Comparison of ENCODE assay signal across 11 cellular contexts in the genomic region with DNA sequence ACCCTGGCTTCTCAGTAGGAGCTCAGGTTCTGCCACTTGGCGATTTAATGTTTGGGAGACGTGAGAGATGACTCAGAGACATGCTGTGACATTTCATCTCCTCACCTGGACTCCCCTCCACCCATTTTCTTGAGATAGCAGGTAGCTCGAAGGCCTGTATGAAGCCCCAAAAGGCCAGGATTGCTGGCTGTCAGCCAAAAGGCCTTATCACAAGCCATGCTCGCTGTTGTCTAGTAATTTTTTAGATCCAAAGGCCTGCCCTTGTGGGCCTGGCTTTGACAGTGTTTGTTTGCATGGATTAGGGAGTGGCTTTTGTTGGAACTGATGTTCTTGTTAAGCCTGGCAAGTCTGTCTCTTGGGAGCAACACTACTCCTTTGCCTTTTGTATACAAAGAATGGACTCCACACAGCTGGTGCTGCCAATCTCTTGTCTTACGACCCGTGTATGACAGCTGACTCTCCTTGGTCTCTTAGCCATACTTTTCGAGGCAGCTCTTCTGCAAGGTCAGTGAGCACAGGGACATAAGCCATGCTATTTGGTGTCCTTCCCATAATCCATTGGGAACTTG. TPM values are rescaled to one million over a fixed set of nuclear protein-coding genes. Genes with fewer than 3 reads are reported as not detected.
DNase-seq lines count a peak whose midpoint lies in the region; ATAC-seq and TF ChIP-seq lines count a peak whose summit lies in the region.
"Had no signal": no experiment of that assay in that cellular context is flagged by ENCODE, and none has a peak within 500 bp of the region (broad histone marks: within the 10 kb centered on the region; RNA-seq: fewer than 3 reads in every experiment).

No MANE protein-coding gene starts in this region.

- H3K4me3 ChIP-seq in breast epithelium = no peak overlapping the region

- H3K36me3 ChIP-seq in breast epithelium = no peaks in the 10 kb centered on the region

- H3K27ac ChIP-seq in breast epithelium = no peak overlapping the region
- H3K27ac ChIP-seq: HL-60 had no signal

- no peak for TF ChIP-seq POLR2A in breast epithelium (IDR thresholded peaks at IDR 0.05)

- DNase-seq in D341Med (ENCODE audit: low spot score) (peak; percentile 36), NCI-H128 (lab: John Stamatoyannopoulos, UW; ENCODE audit: unreplicated experiment) (peak; percentile 7), NCI-H524 (lab: John Stamatoyannopoulos, UW) (peak; percentile 80 to 90), left kidney (ENCODE audit: low read depth, low spot score) (peak; percentile 6), iPS-NIHi11 (ENCODE audit: low spot score) (no peak), breast epithelium (ENCODE audit: low spot score in 2 of 2) (no peak)
- DNase-seq in activated CD4-positive, alpha-beta T cell treated with anti-CD3 and anti-CD28 coated beads for 1 hour = no peak
- DNase-seq: cortex of kidney, GF-D8 had no signal

- ATAC-seq in GM21515 (IDR thresholded peaks at IDR 0.05; ENCODE audit: unreplicated experiment) = no peak

- no peaks in the 10 kb centered on the region for H3K4me1 ChIP-seq in breast epithelium

- intact Hi-C loops in breast epithelium (cut with DNase I; ENCODE audit: low total_unique reads) = loop anchor here (2.0 kb wide), 1 partner anchor 32 kb away; no protein-coding TSS in a partner anchor

- no peak for TF ChIP-seq CTCF in breast epithelium (IDR thresholded peaks at IDR 0.05)

- no peaks in the 10 kb centered on the region for H3K9me3 ChIP-seq in breast epithelium

- no peaks in the 10 kb centered on the region for H3K27me3 ChIP-seq in breast epithelium

RNA-seq across cellular contexts. Expression of a gene that starts 22.7 kb away (rescaled TPM):
- under 1 TPM; 0.16 to 0.33 (median 0.29) TPM for total RNA-seq in breast epithelium

Comparison
In these comparisons a context has a peak if more than half of its experiments do, and no peak if none do; other contexts are left out.
1. DNase-seq: peak in D341Med (single experiment), NCI-H128 (single experiment), NCI-H524 (2 of 2) and left kidney (single experiment); none in iPS-NIHi11 (single experiment), breast epithelium (0 of 2) and activated CD4-positive, alpha-beta T cell treated with anti-CD3 and anti-CD28 coated beads for 1 hour (single experiment).